ENCODE assay signal across 8 cellular contexts in the genomic region with DNA sequence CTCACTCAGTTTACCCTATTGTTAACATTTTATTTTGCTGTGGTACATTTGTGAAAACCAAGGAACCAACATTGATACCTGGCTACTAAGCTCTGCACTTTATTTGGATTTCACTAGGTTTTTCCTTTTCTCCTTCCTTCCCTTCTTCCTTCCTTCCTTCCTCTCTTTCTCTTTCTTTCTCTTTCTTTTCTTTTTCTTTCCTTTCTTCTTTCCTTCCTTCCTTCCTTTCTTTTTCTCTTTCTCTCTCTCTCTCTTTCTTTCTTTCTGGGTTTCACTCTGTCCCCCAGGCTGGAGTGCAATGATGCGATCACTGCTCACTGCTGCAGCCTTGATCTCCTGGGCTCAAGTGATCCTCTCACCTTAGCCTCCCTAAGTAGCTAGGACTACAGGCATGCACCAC.
"Had no signal": no experiment of that assay in that cellular context is flagged by ENCODE, and none has a peak within 500 bp of the region (broad histone marks: within the 10 kb centered on the region; RNA-seq: fewer than 3 reads in every experiment).

No MANE protein-coding gene starts in this region.

- H3K4me1 Mint-ChIP-seq: GM23338, H9, IgD-negative memory B cell had no signal

- H3K4me2 ChIP-seq: GM23338 had no signal

- H3K4me3 ChIP-seq: GM23338 had no signal

- H3K9me3 Mint-ChIP-seq: HFFc6 had no signal

- ATAC-seq: GM23338, HepG2 had no signal

- H3K36me3 Mint-ChIP-seq: IgD-negative memory B cell had no signal

- H3K27ac Mint-ChIP-seq: GM23338, H9, HFFc6 had no signal

- H3K27ac ChIP-seq: HL-60 had no signal

- H2AFZ ChIP-seq: GM23338 had no signal

- DNase-seq: H9, HCEC 1CT, HFFc6, KG1 had no signal

- H3K4me3 Mint-ChIP-seq: GM23338, H9, HFFc6, IgD-negative memory B cell had no signal
